Comparison of ENCODE assay signal across 8 cellular contexts in genomic region chr10:125895130-125896087, GRCh38. TPM values are rescaled to one million over a fixed set of nuclear protein-coding genes. Genes with fewer than 3 reads are reported as not detected.
DNase-seq lines count a peak whose midpoint lies in the region; ATAC-seq and TF ChIP-seq lines count a peak whose summit lies in the region.
"Not testable (repeated sequence)": the region's sequence is repeated elsewhere in the genome, so short reads cannot be mapped to it uniquely, and the experiment has no call there.

No MANE protein-coding gene starts in this region.

- H4K20me1 ChIP-seq in OCI-LY1 (ENCODE audit: insufficient read depth, low read length), result not testable (repeated sequence)

- H3K27me3 Mint-ChIP-seq in effector memory CD8-positive, alpha-beta T cell, result peaks cover 11 to 26% of the 10 kb centered on the region in 2 donors

- H3K4me1 Mint-ChIP-seq in effector memory CD8-positive, alpha-beta T cell (ENCODE audit: low read depth in 2 of 2), result not testable (repeated sequence)

- H3K27ac ChIP-seq in OCI-LY1 (ENCODE audit: low read depth, low read length, poor library complexity, severe bottlenecking), result not testable (repeated sequence)

- H3K4me1 ChIP-seq in OCI-LY1 (ENCODE audit: insufficient read depth, low read length, severe bottlenecking), result not testable (repeated sequence)

- H3F3A ChIP-seq in OCI-LY1 (ENCODE audit: insufficient read depth, low read length), result not testable (repeated sequence)

- DNase-seq in AG08396 (ENCODE audit: low spot score) (peak; percentile 60), activated T-cell treated with anti-CD3 and anti-CD28 coated beads for 24 hours (ENCODE audit: low read depth) (peak; percentile 28), lower leg skin (ENCODE audit: low spot score in 2 of 2) (peak; percentile 42 to 94)
- DNase-seq in effector memory CD8-positive, alpha-beta T cell, result peak; percentile 0 to 11 (median 8)
- peak; percentile 45 to 52 for DNase-seq in stimulated activated CD4-positive, alpha-beta T cell treated with anti-CD3 and anti-CD28 coated beads, Interleukin-15, amount 100 ng/mL, for 48 hours (ENCODE audit: low read depth in 2 of 2)

- not testable (repeated sequence) for H3K79me2 ChIP-seq in OCI-LY1 (ENCODE audit: insufficient read depth, low read length)

- TF ChIP-seq POLR2A in GM19193 (IDR thresholded peaks at IDR 0.05; ENCODE audit: extremely low read depth, insufficient read depth, insufficient read length), result peak; percentile 22
- not testable (repeated sequence) for TF ChIP-seq POLR2A in lower leg skin (IDR thresholded peaks at IDR 0.05)

- not testable (repeated sequence) for H3K36me3 ChIP-seq in OCI-LY1 (ENCODE audit: insufficient read depth, low read length)

- not testable (repeated sequence) for H3K9me3 Mint-ChIP-seq in effector memory CD8-positive, alpha-beta T cell

- not testable (repeated sequence) for TF ChIP-seq CTCF in OCI-LY1 (IDR thresholded peaks at IDR 0.05; ENCODE audit: low read length); lower leg skin (IDR thresholded peaks at IDR 0.05)

- ATAC-seq in HG03108 (IDR thresholded peaks at IDR 0.05; ENCODE audit: unreplicated experiment), result peak; percentile 44
- ATAC-seq in effector memory CD8-positive, alpha-beta T cell (replicated peaks), result peak; percentile 65

- H3K4me3 Mint-ChIP-seq in effector memory CD8-positive, alpha-beta T cell, result peak overlapping the region; percentile 66 to 73

- not testable (repeated sequence) for H3K9me2 ChIP-seq in OCI-LY1 (ENCODE audit: low read depth, low read length)

- H2AFZ ChIP-seq in OCI-LY1 (ENCODE audit: low read length), result not testable (repeated sequence)

- H3K36me3 Mint-ChIP-seq in effector memory CD8-positive, alpha-beta T cell (ENCODE audit: insufficient read depth), result not testable (repeated sequence)

- not testable (repeated sequence) for H3K27me3 ChIP-seq in OCI-LY1 (ENCODE audit: insufficient read depth, low read length)

- H3K4me3 ChIP-seq in OCI-LY1 (ENCODE audit: low read depth, low read length, poor library complexity, severe bottlenecking) (peak overlapping the region; percentile 55), lower leg skin (ENCODE audit: low read depth, poor library complexity, severe bottlenecking) (peak overlapping the region; percentile 37)

- not testable (repeated sequence) for H3K9ac ChIP-seq in OCI-LY1 (ENCODE audit: low read length)

- peak overlapping the region; percentile 55 for H3K4me2 ChIP-seq in OCI-LY1 (ENCODE audit: low read length)

- not testable (repeated sequence) for H3K9me3 ChIP-seq in OCI-LY1 (ENCODE audit: low read length)

- 32 to 33% methylated on average over 48 to 50 of the region's 50 CpGs for WGBS in lower leg skin, 2 donors

- intact Hi-C loops in lower leg skin (cut with DNase I; ENCODE audit: low total_unique reads), result not testable (repeated sequence)

- not testable (repeated sequence) for H3K27ac Mint-ChIP-seq in effector memory CD8-positive, alpha-beta T cell

RNA-seq across cellular contexts. Expression of gene FANK1, which starts 1.0 kb away (rescaled TPM):
- total RNA-seq in lower leg skin, result 1 to 10 TPM; 3.0 to 7.8 (median 4.3) TPM

RNA-seq across cellular contexts. Expression of gene DHX32, which starts 14.3 kb away (rescaled TPM):
- 10 to 100 TPM; 43.4 to 68.2 (median 55.5) TPM for total RNA-seq in lower leg skin

Comparison
In these comparisons a context has a peak if more than half of its experiments do, and no peak if none do; other contexts are left out.
1. DNase-seq: peak in every context shown above with its lines; median percentile 68 in lower leg skin; 60 in AG08396; 48 in stimulated activated CD4-positive, alpha-beta T cell treated with anti-CD3 and anti-CD28 coated beads, Interleukin-15, amount 100 ng/mL, for 48 hours; 28 in activated T-cell treated with anti-CD3 and anti-CD28 coated beads for 24 hours; 8 in effector memory CD8-positive, alpha-beta T cell.